ENCODE assay signal across 8 cellular contexts in genomic region chr2:101697794-101698418, GRCh38. TPM values are rescaled to one million over a fixed set of nuclear protein-coding genes. Genes with fewer than 3 reads are reported as not detected.
DNase-seq lines count a peak whose midpoint lies in the region; ATAC-seq, FAIRE-seq and TF ChIP-seq lines count a peak whose summit lies in the region.

No MANE protein-coding gene starts in this region.

- H3K27ac ChIP-seq in Karpas-422 (ENCODE audit: low read length), result no peak overlapping the region
- peak overlapping the region; percentile 71 for H3K27ac ChIP-seq in astrocyte (ENCODE audit: low read depth, low read length)
- peak overlapping the region; percentile 94 for H3K27ac ChIP-seq in layer of hippocampus (ENCODE audit: low read depth, low read length)
- peak overlapping the region; percentile 89 for H3K27ac ChIP-seq in suprapubic skin

- H3K36me3 Mint-ChIP-seq in astrocyte (ENCODE audit: low read depth, unreplicated experiment), result peaks cover 12% of the 10 kb centered on the region

- H3K27me3 ChIP-seq in Karpas-422 (ENCODE audit: low read length) (no peaks in the 10 kb centered on the region; the same call in 1 of the 2 replicates), astrocyte (ENCODE audit: insufficient read depth, low read length) (no peaks in the 10 kb centered on the region), layer of hippocampus (ENCODE audit: control insufficient read depth, insufficient read depth, low read length) (no peaks in the 10 kb centered on the region), suprapubic skin (no peaks in the 10 kb centered on the region)

- H3K9ac ChIP-seq in Karpas-422 (ENCODE audit: low read length), result peak overlapping the region; percentile 53
- H3K9ac ChIP-seq in astrocyte (ENCODE audit: low read length), result peak overlapping the region; percentile 94

- H3K4me1 ChIP-seq in Karpas-422 (ENCODE audit: low read length), result peaks cover 18% of the 10 kb centered on the region
- H3K4me1 ChIP-seq in astrocyte (ENCODE audit: insufficient read depth, low read length), result peaks cover 14% of the 10 kb centered on the region
- H3K4me1 ChIP-seq in suprapubic skin, result peaks cover 37% of the 10 kb centered on the region

- peak; percentile 32 for DNase-seq in CD1c-positive myeloid dendritic cell (ENCODE audit: extremely low spot score)
- no peak for DNase-seq in Karpas-422
- no peak for DNase-seq in astrocyte (ENCODE audit: low read depth)
- DNase-seq in suprapubic skin (ENCODE audit: low spot score in 2 of 2), result no peak
- no peak for DNase-seq in hippocampal formation (lab: John Stamatoyannopoulos, UW)
- no peak for DNase-seq in 8988T

- no peaks in the 10 kb centered on the region for H3K9me3 ChIP-seq in Karpas-422 (ENCODE audit: low read length)
- H3K9me3 ChIP-seq in astrocyte (ENCODE audit: insufficient read depth, low read depth, low read length), result no peaks in the 10 kb centered on the region
- H3K9me3 ChIP-seq in suprapubic skin, result no peaks in the 10 kb centered on the region

- no peaks in the 10 kb centered on the region for H3K27me3 Mint-ChIP-seq in astrocyte (ENCODE audit: low read depth, unreplicated experiment)

- peaks cover 13% of the 10 kb centered on the region for H3K4me1 Mint-ChIP-seq in astrocyte (ENCODE audit: low read depth, unreplicated experiment)

- H3K4me3 ChIP-seq in Karpas-422 (ENCODE audit: low read length), result peak overlapping the region; percentile 59
- peak overlapping the region; percentile 97 for H3K4me3 ChIP-seq in astrocyte (ENCODE audit: insufficient read depth, low read depth, low read length)
- H3K4me3 ChIP-seq in suprapubic skin, result peak overlapping the region; percentile 72

- TF ChIP-seq CTCF in astrocyte (IDR thresholded peaks at IDR 0.05; ENCODE audit: insufficient read depth, low read depth, low read length) (no peak), suprapubic skin (IDR thresholded peaks at IDR 0.05) (no peak)

- no peak for FAIRE-seq in astrocyte (lab: Jason Lieb, UNC)

- no peak overlapping the region for H2AFZ ChIP-seq in Karpas-422 (ENCODE audit: low read length)
- no peak overlapping the region for H2AFZ ChIP-seq in astrocyte (ENCODE audit: low read depth, low read length)

- H3K36me3 ChIP-seq in Karpas-422 (ENCODE audit: insufficient read depth, low read length) (no peaks in the 10 kb centered on the region), astrocyte (ENCODE audit: insufficient read depth, low read length) (peaks cover 7% of the 10 kb centered on the region), suprapubic skin (no peaks in the 10 kb centered on the region)

- peak overlapping the region; percentile 78 for H3K4me3 Mint-ChIP-seq in astrocyte (ENCODE audit: unreplicated experiment)

- H3K9me2 ChIP-seq in Karpas-422 (replicated peaks; ENCODE audit: insufficient read depth, low read length), result no peaks in the 10 kb centered on the region

- H3K79me2 ChIP-seq in Karpas-422 (ENCODE audit: low read length) (no peaks in the 10 kb centered on the region), astrocyte (ENCODE audit: insufficient read depth, low read length) (peaks cover 48% of the 10 kb centered on the region)

- TF ChIP-seq POLR2A in suprapubic skin (IDR thresholded peaks at IDR 0.05), result no peak

- peak overlapping the region; percentile 70 for H3K4me2 ChIP-seq in Karpas-422 (ENCODE audit: low read depth, low read length, poor library complexity, severe bottlenecking)
- H3K4me2 ChIP-seq in astrocyte (ENCODE audit: low read length), result peak overlapping the region; percentile 91

- H4K20me1 ChIP-seq in Karpas-422 (ENCODE audit: insufficient read depth, low read depth, low read length) (no peaks in the 10 kb centered on the region), astrocyte (ENCODE audit: insufficient read depth, low read length) (peaks cover 46% of the 10 kb centered on the region)

- peaks cover 6% of the 10 kb centered on the region for H3K9me3 Mint-ChIP-seq in astrocyte (ENCODE audit: unreplicated experiment)

- 0% methylated on average over 41 of the region's 92 CpGs for WGBS in suprapubic skin

- TF ChIP-seq EP300 in suprapubic skin (IDR thresholded peaks at IDR 0.05), result no peak

- ATAC-seq in GM19452 (IDR thresholded peaks at IDR 0.05; ENCODE audit: unreplicated experiment), result peak; percentile 50

- H3K27ac Mint-ChIP-seq in astrocyte (ENCODE audit: unreplicated experiment), result no peak overlapping the region

RNA-seq across cellular contexts. Expression of gene MAP4K4, which starts 0.4 kb away (rescaled TPM):
- total RNA-seq in Karpas-422 (2014; rRNA removed; shearing (Covaris generic); ENCODE audit: low replicate concordance), result 2.7 and 4.5 TPM in 2 replicates
- 204 and 231 TPM in 2 replicates for total RNA-seq in astrocyte
- 10 to 100 TPM; 29.6 to 56.6 (median 38.2) TPM for total RNA-seq in suprapubic skin
